In genomic region chr7:140223515-140224221, GRCh38 we compare ENCODE assay signal across 1 cellular context.
TF ChIP-seq lines count a peak whose summit lies in the region.

No MANE protein-coding gene starts in this region.

TF ChIP-seq in K562, 482 proteins besides CTCF, POLR2A, EP300 and RAD21 (continued from another document and continues in another):
- TF ChIP-seq CHD7 (IDR thresholded peaks at IDR 0.05; ENCODE audit: low read depth, low read length): no peak
- peak; percentile 92 for TF ChIP-seq ARID1B (IDR thresholded peaks at IDR 0.05)
- peak; percentile 83 for TF ChIP-seq NCOR1 (IDR thresholded peaks at IDR 0.05)
- no peak for TF ChIP-seq PHTF2 (CRISPR knock-in tag; IDR thresholded peaks at IDR 0.05)
- no peak for TF ChIP-seq NR2C2 (CRISPR knock-in tag; IDR thresholded peaks at IDR 0.05)
- TF ChIP-seq NR2C2 (tag; IDR thresholded peaks at IDR 0.05): no peak
- no peak for TF ChIP-seq ZNF212 (CRISPR knock-in tag; IDR thresholded peaks at IDR 0.05)
- no peak for TF ChIP-seq ZNF280B (CRISPR knock-in tag; IDR thresholded peaks at IDR 0.05)
- TF ChIP-seq IRF2 (CRISPR knock-in tag; IDR thresholded peaks at IDR 0.05): no peak
- TF ChIP-seq CBFA2T3 (IDR thresholded peaks at IDR 0.05): peak; percentile 91
- TF ChIP-seq JUND (IDR thresholded peaks at IDR 0.05; ENCODE audit: borderline replicate concordance, low read depth, low read length): peak; percentile 37; the same call in 1 of the 2 replicates
- no peak; the same call in 2 of the 3 replicates for TF ChIP-seq JUND (tag; IDR thresholded peaks at IDR 0.05; ENCODE audit: borderline replicate concordance, low read depth, low read length)
- no peak for TF ChIP-seq E2F6 (IDR thresholded peaks at IDR 0.05; ENCODE audit: borderline replicate concordance in 1 of 2, extremely low read depth in 1 of 2, insufficient read depth in 1 of 2, insufficient read length in 1 of 2, low read depth in 1 of 2, low read length in 1 of 2, poor library complexity in 1 of 2, severe bottlenecking in 1 of 2)
- TF ChIP-seq IRF1 (CRISPR knock-in tag; IDR thresholded peaks at IDR 0.05; ENCODE audit: borderline replicate concordance): no peak
- peak in 1 of 2 experiments; percentile 27; a peak in 2 of 4 replicates for TF ChIP-seq NRF1 (conservative IDR thresholded peaks at IDR 0.05 in 1 of 2, IDR thresholded peaks at IDR 0.05 in 1 of 2)
- peak; percentile 72; the same call in 1 of the 2 replicates for TF ChIP-seq CC2D1A (IDR thresholded peaks at IDR 0.05)
- TF ChIP-seq RB1 (IDR thresholded peaks at IDR 0.05; ENCODE audit: low read depth): no peak
- TF ChIP-seq FUS (optimal IDR thresholded peaks at IDR 0.05; ENCODE audit: low read depth, low read length): no peak
- no peak; the same call in 1 of the 2 replicates for TF ChIP-seq SMAD4 (CRISPR knock-in tag; conservative IDR thresholded peaks at IDR 0.05)
- no peak for TF ChIP-seq ESRRB (CRISPR knock-in tag; IDR thresholded peaks at IDR 0.05; ENCODE audit: borderline replicate concordance)
- TF ChIP-seq TOE1 (IDR thresholded peaks at IDR 0.05; ENCODE audit: borderline replicate concordance): no peak
- TF ChIP-seq TOE1 (CRISPR knock-in tag; IDR thresholded peaks at IDR 0.05; ENCODE audit: borderline replicate concordance, low read depth): no peak
- TF ChIP-seq POLR2H (tag; IDR thresholded peaks at IDR 0.05; ENCODE audit: low read depth): no peak
- no peak for TF ChIP-seq ZNF407 (IDR thresholded peaks at IDR 0.05; ENCODE audit: low read depth)
- TF ChIP-seq ZKSCAN8 (CRISPR knock-in tag; IDR thresholded peaks at IDR 0.05): no peak
- TF ChIP-seq ILF3 (IDR thresholded peaks at IDR 0.05; ENCODE audit: borderline replicate concordance): no peak
- no peak for TF ChIP-seq RBM22 (IDR thresholded peaks at IDR 0.05; ENCODE audit: low read depth, low read length, poor library complexity, severe bottlenecking)
- peak in 1 of 2 experiments; percentile 92; a peak in 3 of 4 replicates for TF ChIP-seq RCOR1 (IDR thresholded peaks at IDR 0.05; ENCODE audit: borderline replicate concordance in 1 of 2, low read depth in 2 of 2, low read length in 2 of 2)
- no peak for TF ChIP-seq CREB1 (IDR thresholded peaks at IDR 0.05)
- no peak for TF ChIP-seq CREB1 (CRISPR knock-in tag; IDR thresholded peaks at IDR 0.05)
- no peak for TF ChIP-seq CEBPZ (IDR thresholded peaks at IDR 0.05; ENCODE audit: borderline replicate concordance, low read depth, low read length)
